ENCODE assay signal across 7 cellular contexts in genomic region chr2:171921970-171922229, GRCh38. TPM values are rescaled to one million over a fixed set of nuclear protein-coding genes. Genes with fewer than 3 reads are reported as not detected.
A peak's percentile ranks its signal among the peaks of the same experiment; 100 is the strongest.
DNase-seq lines count a peak whose midpoint lies in the region; ATAC-seq and TF ChIP-seq lines count a peak whose summit lies in the region.

No MANE protein-coding gene starts in this region.

- TF ChIP-seq POLR2A in HCT116 (IDR thresholded peaks at IDR 0.05; ENCODE audit: borderline replicate concordance, extremely low read depth, insufficient read depth, insufficient read length) = peak; percentile 50

- peaks cover under 1 to 10% of the 10 kb centered on the region in 2 experiments; a peak in 2 of 4 replicates for H3K36me3 ChIP-seq in HCT116 (ENCODE audit: control insufficient read depth in 1 of 2, insufficient read depth in 2 of 2, low read length in 2 of 2)
- H3K36me3 ChIP-seq in stomach smooth muscle (ENCODE audit: control insufficient read depth in 2 of 2, insufficient read depth in 2 of 2, low read length in 2 of 2) = no peaks in the 10 kb centered on the region

- H3K4me3 Mint-ChIP-seq in activated B cell treated with CpG ODN at 0.5 μM for 24 hours = peak overlapping the region; percentile 100

- H3K4me3 ChIP-seq in HCT116 (replicated peaks in 1 of 2; ENCODE audit: low read depth in 1 of 2, low read length in 2 of 2) = peak overlapping the region; percentile 80 to 85
- peak overlapping the region; percentile 96 for H3K4me3 ChIP-seq in iPS-11a (ENCODE audit: low read depth, low read length)
- peak overlapping the region; percentile 63 to 95 for H3K4me3 ChIP-seq in stomach smooth muscle (ENCODE audit: low read length in 2 of 2)

- H3K27ac Mint-ChIP-seq in activated B cell treated with CpG ODN at 0.5 μM for 24 hours = peak overlapping the region; percentile 99

- TF ChIP-seq CTCF in HCT116 (IDR thresholded peaks at IDR 0.05 in 2 of 3, conservative IDR thresholded peaks at IDR 0.05 in 1 of 3; ENCODE audit: borderline replicate concordance in 1 of 3, insufficient read depth in 1 of 3, low read depth in 2 of 3, low read length in 2 of 3) (no peak), activated B cell treated with CpG ODN at 0.5 μM for 24 hours (IDR thresholded peaks at IDR 0.05) (no peak)

- no peak for TF ChIP-seq RAD21 in HCT116 (IDR thresholded peaks at IDR 0.05; ENCODE audit: low read depth)

- H3K27me3 ChIP-seq in HCT116 (ENCODE audit: insufficient read depth, low read length) (no peaks in the 10 kb centered on the region), stomach smooth muscle (ENCODE audit: control insufficient read depth in 1 of 2, insufficient read depth in 2 of 2, low read length in 2 of 2) (no peaks in the 10 kb centered on the region)

- peak overlapping the region; percentile 85 for H3K9ac ChIP-seq in HCT116 (ENCODE audit: low read length)
- H3K9ac ChIP-seq in stomach smooth muscle (ENCODE audit: low read length in 2 of 2) = peak overlapping the region; percentile 75 to 95

- H3K9me2 ChIP-seq in HCT116 (ENCODE audit: insufficient read depth) = no peaks in the 10 kb centered on the region

- H3K4me1 ChIP-seq in HCT116 (ENCODE audit: control insufficient read depth in 1 of 2, insufficient read depth in 2 of 2, low read length in 2 of 2) (peaks cover 6 to 13% of the 10 kb centered on the region in 2 experiments; a peak in 3 of 4 replicates), stomach smooth muscle (ENCODE audit: control insufficient read depth, insufficient read depth, low read length) (peaks cover 9% of the 10 kb centered on the region)

- DNase-seq in HCT116 (ENCODE audit: low read depth, low spot score) (peak; percentile 3), activated B cell treated with CpG ODN at 0.5 μM for 24 hours (no peak), AG08395 (ENCODE audit: low spot score) (no peak), cerebellar cortex (ENCODE audit: low spot score) (no peak), RPMI8226 (no peak)

- H3K36me3 Mint-ChIP-seq in activated B cell treated with CpG ODN at 0.5 μM for 24 hours (ENCODE audit: low read depth) = peaks cover 15% of the 10 kb centered on the region

- H3K9me3 ChIP-seq in HCT116 (ENCODE audit: control insufficient read depth in 1 of 2, insufficient read depth in 1 of 2, low read depth in 1 of 2, low read length in 2 of 2) (no peaks in the 10 kb centered on the region), stomach smooth muscle (ENCODE audit: control insufficient read depth in 2 of 2, low read length in 2 of 2) (no peaks in the 10 kb centered on the region)

- POLR2A ChIA-PET in HCT116 (lab: Charles Lee) (interaction anchor here (0.8 to 1.9 kb wide), 2 partner anchors 29 to 181 kb away, joined by 3 to 7 read pairs; partner anchors contain the start of genes DLX2 and SLC25A12), activated B cell treated with CpG ODN at 0.5 μM for 24 hours (lab: Charles Lee) (interaction anchor here (0.9 to 2.6 kb wide), 5 partner anchors 25 to 235 kb away, joined by 3 to 23 read pairs (median 5); partner anchors contain the start of genes DYNC1I2 and SLC25A12)

- CTCF ChIA-PET in HCT116 (lab: Charles Lee) (no interaction called here), activated B cell treated with CpG ODN at 0.5 μM for 24 hours (lab: Charles Lee) (interaction anchor here (1.0 to 1.5 kb wide), 2 partner anchors 28 to 181 kb away, joined by 3 to 5 read pairs; partner anchors contain the start of genes DLX2 and SLC25A12)

- H3K27me3 Mint-ChIP-seq in activated B cell treated with CpG ODN at 0.5 μM for 24 hours = no peaks in the 10 kb centered on the region

- RAD21 ChIA-PET in HCT116 (lab: Charles Lee; ENCODE audit: low non-redundant PET in 1 of 2, low total read pairs in 2 of 2, uncharacterized antibody in 2 of 2, unreplicated experiment in 2 of 2) = no interaction called here

- peak overlapping the region; percentile 49; the same call in 1 of the 2 replicates for H3K27ac ChIP-seq in HCT116 (ENCODE audit: low read depth, low read length)
- H3K27ac ChIP-seq in stomach smooth muscle (ENCODE audit: low read length) = peak overlapping the region; percentile 95

- no peaks in the 10 kb centered on the region for H4K20me1 ChIP-seq in HCT116 (ENCODE audit: insufficient read depth)

- H3K4me2 ChIP-seq in HCT116 (ENCODE audit: low read length) = peak overlapping the region; percentile 83

- peaks cover 42% of the 10 kb centered on the region for H3K79me2 ChIP-seq in HCT116 (ENCODE audit: insufficient read depth, low read length)

- intact Hi-C loops in HCT116 (cut with micrococcal nuclease) (loop anchor here (1.0 to 10.0 kb wide), 2 partner anchors 28 to 173 kb away; partner anchors contain the start of gene SLC25A12), activated B cell treated with CpG ODN at 0.5 μM for 24 hours (cut with micrococcal nuclease) (loop anchor here (1.0 to 10.0 kb wide), 8 partner anchors 28 to 993 kb away; partner anchors contain the start of genes DCAF17, DLX2, DYNC1I2 and GORASP2)

- no peaks in the 10 kb centered on the region for H3K9me3 Mint-ChIP-seq in activated B cell treated with CpG ODN at 0.5 μM for 24 hours

- ATAC-seq in HCT116 (no peak), activated B cell treated with CpG ODN at 0.5 μM for 24 hours (ENCODE audit: low read depth) (peak; percentile 19)

- no TSS peak for BruUV-seq in HCT116 (replicated peaks; lab: Mats Ljungman, UMichigan)

- H2AFZ ChIP-seq in HCT116 (ENCODE audit: low read depth, low read length, poor library complexity, severe bottlenecking) = peak overlapping the region; percentile 14

- H3K4me1 Mint-ChIP-seq in activated B cell treated with CpG ODN at 0.5 μM for 24 hours = peaks cover 30% of the 10 kb centered on the region

TF ChIP-seq in HCT116, 20 proteins besides CTCF, POLR2A, EP300 and RAD21:
- TF ChIP-seq EZH2 (IDR thresholded peaks at IDR 0.05) (no peak), MAX (IDR thresholded peaks at IDR 0.05) (no peak), EGR1 (IDR thresholded peaks at IDR 0.05; ENCODE audit: low read depth) (no peak), ELF1 (IDR thresholded peaks at IDR 0.05; ENCODE audit: borderline replicate concordance, low read depth) (no peak), CBX3 (IDR thresholded peaks at IDR 0.05; ENCODE audit: low read depth) (no peak), ATF3 (IDR thresholded peaks at IDR 0.05) (no peak), ZBTB33 (IDR thresholded peaks at IDR 0.05; ENCODE audit: extremely low read depth, insufficient replicate concordance, low read length) (no peak), ZNF274 (IDR thresholded peaks at IDR 0.05; ENCODE audit: low read depth, low read length) (no peak), POLR2AphosphoS5 (IDR thresholded peaks at IDR 0.05; ENCODE audit: low read depth, low read length) (no peak), TCF7L2 (IDR thresholded peaks at IDR 0.05; ENCODE audit: borderline replicate concordance, extremely low read depth, insufficient read depth, insufficient read length) (no peak), EZH2phosphoT487 (IDR thresholded peaks at IDR 0.05; ENCODE audit: borderline replicate concordance) (no peak), SRF (IDR thresholded peaks at IDR 0.05; ENCODE audit: low read depth) (no peak), YY1 (IDR thresholded peaks at IDR 0.05; ENCODE audit: extremely low read depth, insufficient replicate concordance, low read depth, low read length) (no peak), ZFX (IDR thresholded peaks at IDR 0.05) (no peak; the same call in 1 of the 2 replicates), SIN3A (IDR thresholded peaks at IDR 0.05; ENCODE audit: low read depth) (no peak), FOSL1 (IDR thresholded peaks at IDR 0.05; ENCODE audit: low read depth) (no peak)

RNA-seq across cellular contexts. Expression of gene HAT1, which starts 0.4 kb away (rescaled TPM):
- 72.6 TPM for total RNA-seq in HCT116 (2021; ENCODE audit: unreplicated experiment)
- polyA plus RNA-seq in HCT116 (2012) = 19.8 and 28.9 TPM in 2 replicates
- 35.9 and 36.2 TPM in 2 replicates for total RNA-seq in activated B cell treated with CpG ODN at 0.5 μM for 24 hours

RNA-seq across cellular contexts. Expression of gene SLC25A12, which starts 27.9 kb away (rescaled TPM):
- total RNA-seq in HCT116 (2021; ENCODE audit: unreplicated experiment) = 16.0 TPM
- polyA plus RNA-seq in HCT116 (2012) = 5.4 and 7.8 TPM in 2 replicates
- total RNA-seq in activated B cell treated with CpG ODN at 0.5 μM for 24 hours = 18.8 and 22.2 TPM in 2 replicates
